1 cellular context compared by ENCODE assay signal in genomic region chr9:91680998-91681397, GRCh38.
TF ChIP-seq lines count a peak whose summit lies in the region.

No MANE protein-coding gene starts in this region.

TF ChIP-seq in SK-N-SH, 30 proteins besides CTCF, POLR2A, EP300 and RAD21 (continued from another document):
- TF ChIP-seq SIN3A (IDR thresholded peaks at IDR 0.05; ENCODE audit: borderline replicate concordance, low read depth, low read length): no peak
- TF ChIP-seq FOXJ3 (CRISPR knock-in tag; IDR thresholded peaks at IDR 0.05): no peak
- no peak for TF ChIP-seq EZH2phosphoT487 (IDR thresholded peaks at IDR 0.05; ENCODE audit: borderline replicate concordance, low read depth)
- TF ChIP-seq ZBTB33 (IDR thresholded peaks at IDR 0.05; ENCODE audit: borderline replicate concordance, low read depth): no peak
- no peak for TF ChIP-seq USF2 (IDR thresholded peaks at IDR 0.05; ENCODE audit: borderline replicate concordance, low read depth, low read length)
- TF ChIP-seq FOSL2 (IDR thresholded peaks at IDR 0.05; ENCODE audit: borderline replicate concordance, low read depth): no peak
- TF ChIP-seq YY1 (IDR thresholded peaks at IDR 0.05; ENCODE audit: low read depth): no peak
- TF ChIP-seq MEF2A (IDR thresholded peaks at IDR 0.05; ENCODE audit: borderline replicate concordance, low read depth): no peak
- no peak for TF ChIP-seq NFIC (IDR thresholded peaks at IDR 0.05; ENCODE audit: borderline replicate concordance)
- TF ChIP-seq SMC3 (IDR thresholded peaks at IDR 0.05; ENCODE audit: low read depth, low read length): no peak
- TF ChIP-seq POLR2AphosphoS5 (IDR thresholded peaks at IDR 0.05; ENCODE audit: low read depth, low read length): no peak
